In genomic region chr6:22026160-22026678, GRCh38 we compare ENCODE assay signal across 1 cellular context.
TF ChIP-seq lines count a peak whose summit lies in the region.

No MANE protein-coding gene starts in this region.

TF ChIP-seq in WTC11, 78 proteins besides CTCF, POLR2A, EP300 and RAD21 (continued from another document):
- TF ChIP-seq E2F1 (CRISPR knock-in tag; IDR thresholded peaks at IDR 0.05) (no peak), ATF3 (CRISPR knock-in tag; conservative IDR thresholded peaks at IDR 0.05) (no peak), ZNF219 (CRISPR knock-in tag; IDR thresholded peaks at IDR 0.05; ENCODE audit: borderline replicate concordance) (no peak), NFYB (CRISPR knock-in tag; conservative IDR thresholded peaks at IDR 0.05; ENCODE audit: low read depth) (no peak), ZNF416 (CRISPR knock-in tag; IDR thresholded peaks at IDR 0.05) (no peak), ZNF317 (CRISPR knock-in tag; IDR thresholded peaks at IDR 0.05; ENCODE audit: borderline replicate concordance, low read depth) (no peak), IRF1 (CRISPR knock-in tag; IDR thresholded peaks at IDR 0.05) (no peak), TCF7 (CRISPR knock-in tag; IDR thresholded peaks at IDR 0.05; ENCODE audit: low read depth) (no peak)
